ENCODE assay signal across 23 cellular contexts in the genomic region with DNA sequence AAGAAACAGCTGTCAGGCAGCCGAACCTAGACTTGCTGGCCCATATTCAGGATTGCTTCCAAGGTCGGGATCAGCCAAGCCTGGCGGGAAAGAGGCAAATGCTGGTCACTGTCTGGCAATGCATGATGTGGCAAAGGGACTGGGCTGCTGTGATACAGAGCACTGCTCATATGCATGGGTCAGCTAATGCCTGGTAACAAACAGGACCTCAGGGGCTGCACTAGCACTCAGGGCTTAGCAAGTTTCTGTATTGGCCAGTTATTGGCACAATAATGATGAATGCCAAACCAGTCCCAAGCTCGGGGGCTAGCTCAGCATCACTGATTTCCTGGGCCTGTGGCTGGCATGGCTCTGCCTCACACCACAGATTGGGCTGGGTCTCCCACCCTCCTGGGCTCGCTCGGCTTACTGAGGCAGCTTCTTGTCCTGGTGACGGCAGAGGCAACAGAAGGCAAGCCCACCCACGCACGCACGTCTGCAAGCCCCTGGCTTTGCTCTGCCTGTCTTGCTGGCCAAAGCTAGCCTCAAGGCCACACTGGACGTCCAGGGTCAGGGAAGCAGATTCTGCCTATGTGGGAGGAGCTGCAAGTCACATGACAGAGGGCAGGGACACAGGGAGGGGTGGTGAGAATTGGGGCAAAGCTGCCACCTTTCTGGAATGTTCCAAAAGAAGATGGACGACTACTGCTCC. TPM values are rescaled to one million over a fixed set of nuclear protein-coding genes. Genes with fewer than 3 reads are reported as not detected.
"Had no signal": no experiment of that assay in that cellular context is flagged by ENCODE, and none has a peak within 500 bp of the region (broad histone marks: within the 10 kb centered on the region; RNA-seq: fewer than 3 reads in every experiment).

No MANE protein-coding gene starts in this region.

- H3K27ac Mint-ChIP-seq: dendritic cell treated with granulocyte-macrophage colony-stimulating factor and Interleukin-4, amounts not matched to agents 40 ng/mL and 50 ng/mL, for 4 days; effector memory CD8-positive, alpha-beta T cell; naive thymus-derived CD8-positive, alpha-beta T cell had no signal

- H3K27ac ChIP-seq: epithelial cell of prostate, esophagus muscularis mucosa, gastrocnemius medialis, heart right ventricle, neural progenitor cell, parathyroid adenoma, prostate gland, thyroid gland, upper lobe of right lung, vagina had no signal

- DNase-seq: effector memory CD8-positive, alpha-beta T cell; gastrocnemius medialis; heart right ventricle; hypothalamus; mammary epithelial cell; mucosa of descending colon; occipital lobe; retina; small intestine; stimulated activated CD4-positive, alpha-beta T cell treated with anti-CD3 and anti-CD28 coated beads, Interleukin-12 subunit alpha, Interleukin-12 subunit beta, amount 100 ng/mL, for 4 hours; stimulated activated naive CD4-positive, alpha-beta T cell treated with Interleukin-2 at 50 U/mL for 16 hours; thyroid gland; upper lobe of right lung had no signal

- H3K36me3 Mint-ChIP-seq: naive thymus-derived CD8-positive, alpha-beta T cell; neural progenitor cell had no signal

- H3K4me3 ChIP-seq: esophagus muscularis mucosa, gastrocnemius medialis, heart right ventricle, mucosa of descending colon, neural progenitor cell, prostate gland, thyroid gland, upper lobe of right lung, vagina had no signal

- ATAC-seq: effector memory CD8-positive, alpha-beta T cell; gastrocnemius medialis; heart right ventricle; left lobe of liver; mucosa of descending colon; naive thymus-derived CD8-positive, alpha-beta T cell; upper lobe of right lung had no signal

- H3K27me3 ChIP-seq: gastrocnemius medialis, thyroid gland, vagina had no signal

- H3K36me3 ChIP-seq: esophagus muscularis mucosa, gastrocnemius medialis, heart right ventricle, neural progenitor cell, prostate gland, thyroid gland, upper lobe of right lung, vagina had no signal

- H3K4me3 Mint-ChIP-seq: dendritic cell treated with granulocyte-macrophage colony-stimulating factor and Interleukin-4, amounts not matched to agents 40 ng/mL and 50 ng/mL, for 4 days; effector memory CD8-positive, alpha-beta T cell; naive thymus-derived CD8-positive, alpha-beta T cell; neural progenitor cell had no signal

- H3K9me3 ChIP-seq: esophagus muscularis mucosa, gastrocnemius medialis, heart right ventricle, mucosa of descending colon, prostate gland, thyroid gland, upper lobe of right lung, vagina had no signal

- H3K4me1 ChIP-seq: esophagus muscularis mucosa, heart right ventricle, parathyroid adenoma, prostate gland, thyroid gland, upper lobe of right lung, vagina had no signal

- H3K9me3 Mint-ChIP-seq: dendritic cell treated with granulocyte-macrophage colony-stimulating factor and Interleukin-4, amounts not matched to agents 40 ng/mL and 50 ng/mL, for 4 days; effector memory CD8-positive, alpha-beta T cell; neural progenitor cell had no signal

RNA-seq across cellular contexts. Expression of gene NPTX1, which starts 46.8 kb away (rescaled TPM):
- total RNA-seq: heart right ventricle; mesenteric fat pad; naive thymus-derived CD8-positive, alpha-beta T cell had no signal
- polyA plus RNA-seq: naive thymus-derived CD8-positive, alpha-beta T cell had no signal
